In the genomic region with DNA sequence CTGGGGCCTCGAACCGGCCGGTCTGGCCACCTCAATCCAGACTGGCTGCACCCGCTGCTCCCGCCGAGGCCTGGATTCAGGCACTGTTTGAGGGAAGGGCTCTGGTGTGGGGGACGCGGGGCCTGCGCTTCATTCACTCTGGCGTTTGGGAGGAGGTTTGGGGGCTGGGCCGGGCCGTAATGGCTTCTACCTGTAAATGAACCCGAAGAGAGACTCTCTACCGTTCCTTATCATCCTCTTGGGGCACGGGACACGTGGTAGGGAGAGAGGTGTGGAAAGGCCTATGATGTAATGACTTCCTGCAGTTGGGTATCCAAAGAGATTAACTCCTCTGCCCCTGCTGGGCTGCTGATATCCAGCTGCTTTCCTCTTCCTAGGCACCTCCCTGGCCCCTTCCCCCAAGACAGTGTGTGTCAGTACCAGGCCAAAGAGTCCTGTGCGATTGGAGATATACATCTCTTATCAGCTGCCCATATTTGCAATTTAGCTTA, we compare ENCODE assay signal across 7 cellular contexts. TPM values are rescaled to one million over a fixed set of nuclear protein-coding genes. Genes with fewer than 3 reads are reported as not detected.
DNase-seq lines count a peak whose midpoint lies in the region; ATAC-seq and TF ChIP-seq lines count a peak whose summit lies in the region.

No MANE protein-coding gene starts in this region.

- H3K9me3 ChIP-seq in ES-I3 (ENCODE audit: control insufficient read depth, insufficient read depth, low read length), result no peaks in the 10 kb centered on the region
- H3K9me3 ChIP-seq in gastroesophageal sphincter, result no peaks in the 10 kb centered on the region
- H3K9me3 ChIP-seq in effector memory CD4-positive, alpha-beta T cell (ENCODE audit: control insufficient read depth, low read length), result no peaks in the 10 kb centered on the region

- H3K27me3 Mint-ChIP-seq in activated CD4-positive, alpha-beta memory T cell treated with anti-CD3 and anti-CD28 coated beads for 36 hours, result no peaks in the 10 kb centered on the region
- H3K27me3 Mint-ChIP-seq in natural killer cell (ENCODE audit: low read depth in 2 of 2), result no peaks in the 10 kb centered on the region

- peaks cover 16% of the 10 kb centered on the region for H3K4me1 ChIP-seq in ES-I3 (ENCODE audit: insufficient read depth, low read length)
- H3K4me1 ChIP-seq in gastroesophageal sphincter, result peaks cover 13 to 40% (median 16%) of the 10 kb centered on the region in 3 donors
- H3K4me1 ChIP-seq in effector memory CD4-positive, alpha-beta T cell (ENCODE audit: control insufficient read depth, insufficient read depth, low read length, poor library complexity, severe bottlenecking), result peaks cover 29% of the 10 kb centered on the region

- H3K27ac ChIP-seq in gastroesophageal sphincter, result peak overlapping the region; percentile 98 to 100 (median 100)
- no peak overlapping the region for H3K27ac ChIP-seq in effector memory CD4-positive, alpha-beta T cell (ENCODE audit: insufficient read depth, low read length, poor library complexity, severe bottlenecking)

- TF ChIP-seq POLR2A in gastroesophageal sphincter (IDR thresholded peaks at IDR 0.05), result peak; percentile 30 to 53

- intact Hi-C loops in activated CD4-positive, alpha-beta memory T cell treated with anti-CD3 and anti-CD28 coated beads for 36 hours (cut with micrococcal nuclease), result loop anchor here (5.0 kb wide), 1 partner anchor 895 kb away; a partner anchor contains a TSS
- intact Hi-C loops in natural killer cell (cut with micrococcal nuclease), result no loop called here

- peak; percentile 52 for DNase-seq in NCI-H1417 treated with DMSO at 0.1 percent for 48 hours (lab: John Stamatoyannopoulos, UW)
- no peak for DNase-seq in activated CD4-positive, alpha-beta memory T cell treated with anti-CD3 and anti-CD28 coated beads for 36 hours
- DNase-seq in natural killer cell, result no peak
- DNase-seq in effector memory CD4-positive, alpha-beta T cell, result no peak

- TF ChIP-seq CTCF in gastroesophageal sphincter (IDR thresholded peaks at IDR 0.05) (peak in 2 of 4 experiments; percentile 15 to 21), natural killer cell (IDR thresholded peaks at IDR 0.05) (no peak)

- no peak overlapping the region for H3K27ac Mint-ChIP-seq in activated CD4-positive, alpha-beta memory T cell treated with anti-CD3 and anti-CD28 coated beads for 36 hours
- peak overlapping the region; percentile 91 for H3K27ac Mint-ChIP-seq in natural killer cell

- H3K36me3 ChIP-seq in ES-I3 (ENCODE audit: insufficient read depth, low read length) (no peaks in the 10 kb centered on the region), gastroesophageal sphincter (peaks cover 0 to 14% of the 10 kb centered on the region in 2 donors)
- peaks cover 3% of the 10 kb centered on the region for H3K36me3 ChIP-seq in effector memory CD4-positive, alpha-beta T cell (ENCODE audit: control insufficient read depth, insufficient read depth, low read length)

- H3K4me1 Mint-ChIP-seq in activated CD4-positive, alpha-beta memory T cell treated with anti-CD3 and anti-CD28 coated beads for 36 hours (ENCODE audit: low read depth), result peaks cover 52% of the 10 kb centered on the region
- peaks cover 51 to 54% of the 10 kb centered on the region in 2 donors for H3K4me1 Mint-ChIP-seq in natural killer cell

- peak overlapping the region; percentile 47 for H3K4me3 Mint-ChIP-seq in activated CD4-positive, alpha-beta memory T cell treated with anti-CD3 and anti-CD28 coated beads for 36 hours
- peak overlapping the region; percentile 95 for H3K4me3 Mint-ChIP-seq in natural killer cell

- H3K4me3 ChIP-seq in gastroesophageal sphincter, result peak overlapping the region; percentile 54 to 80
- no peak overlapping the region for H3K4me3 ChIP-seq in effector memory CD4-positive, alpha-beta T cell (ENCODE audit: insufficient read depth, low read depth, low read length, poor library complexity, severe bottlenecking)

- CTCF ChIA-PET in activated CD4-positive, alpha-beta memory T cell treated with anti-CD3 and anti-CD28 coated beads for 36 hours (lab: Charles Lee), result interaction anchor here (1.0 kb wide), 1 partner anchor 332 kb away, joined by 4 read pairs; no protein-coding TSS in a partner anchor

- peak overlapping the region; percentile 88 for H3K9ac ChIP-seq in ES-I3 (ENCODE audit: low read depth, low read length)

- no peaks in the 10 kb centered on the region for H3K27me3 ChIP-seq in gastroesophageal sphincter
- no peaks in the 10 kb centered on the region for H3K27me3 ChIP-seq in effector memory CD4-positive, alpha-beta T cell (replicated peaks; ENCODE audit: control insufficient read depth, insufficient read depth, low read length, poor library complexity, severe bottlenecking)

- H3K9me3 Mint-ChIP-seq in activated CD4-positive, alpha-beta memory T cell treated with anti-CD3 and anti-CD28 coated beads for 36 hours, result no peaks in the 10 kb centered on the region
- no peaks in the 10 kb centered on the region for H3K9me3 Mint-ChIP-seq in natural killer cell

- TF ChIP-seq EP300 in gastroesophageal sphincter (IDR thresholded peaks at IDR 0.05), result no peak

- WGBS in gastroesophageal sphincter (ENCODE audit: low coverage in 1 of 2), 2 donors, result 17 to 29% methylated on average over 1 of the region's 17 CpGs

- ATAC-seq in gastroesophageal sphincter (no peak), natural killer cell (no peak), GM21529 (IDR thresholded peaks at IDR 0.05; ENCODE audit: unreplicated experiment) (no peak)

- H3K36me3 Mint-ChIP-seq in activated CD4-positive, alpha-beta memory T cell treated with anti-CD3 and anti-CD28 coated beads for 36 hours, result peaks cover 22% of the 10 kb centered on the region
- no peaks in the 10 kb centered on the region for H3K36me3 Mint-ChIP-seq in natural killer cell

- POLR2A ChIA-PET in activated CD4-positive, alpha-beta memory T cell treated with anti-CD3 and anti-CD28 coated beads for 36 hours (lab: Charles Lee), result no interaction called here

RNA-seq across cellular contexts. Expression of a gene that starts 1.8 kb away (rescaled TPM):
- 1 to 10 TPM; 5.4 to 6.5 TPM for total RNA-seq in activated CD4-positive, alpha-beta memory T cell treated with anti-CD3 and anti-CD28 coated beads for 36 hours
- total RNA-seq in gastroesophageal sphincter, result 100 to 1,000 TPM in 3 of 4 donors, 10 to 100 TPM in 1; 93.7 to 122 (median 114) TPM
- total RNA-seq in natural killer cell, result 10 to 100 TPM; 43.1 to 70.4 (median 51.3) TPM

Comparison
In these comparisons a context has a peak if more than half of its experiments do, and no peak if none do; other contexts are left out.
1. RNA of a gene that starts 1.8 kb away (total RNA-seq): 93.7 to 122 TPM in gastroesophageal sphincter and 43.1 to 70.4 TPM in natural killer cell; 5.4 to 6.5 TPM in activated CD4-positive, alpha-beta memory T cell treated with anti-CD3 and anti-CD28 coated beads for 36 hours; every median in the first group is over 4 times any median in the second.